Comparison of ENCODE assay signal across 18 cellular contexts in genomic region chr18:72742002-72742401, GRCh38.
DNase-seq lines count a peak whose midpoint lies in the region; ATAC-seq, FAIRE-seq and TF ChIP-seq lines count a peak whose summit lies in the region.
"Had no signal": no experiment of that assay in that cellular context is flagged by ENCODE, and none has a peak within 500 bp of the region (broad histone marks: within the 10 kb centered on the region; RNA-seq: fewer than 3 reads in every experiment).

No MANE protein-coding gene starts in this region.

- no peaks in the 10 kb centered on the region for H3K4me1 ChIP-seq in spleen

- DNase-seq in CD14-positive monocyte (ENCODE audit: low spot score) = no peak
- DNase-seq in HS-5 (ENCODE audit: low read depth) = peak; percentile 5
- DNase-seq in RKO (ENCODE audit: low spot score) = peak; percentile 43
- DNase-seq in glutamatergic neuron = no peak
- no peak for DNase-seq in spleen
- no peak for DNase-seq in SKM-1 treated with dmso at 0.1 percent for 144 hours (lab: John Stamatoyannopoulos, UW; ENCODE audit: unreplicated experiment)
- no peak for DNase-seq in D721Med (ENCODE audit: insufficient read length, low spot score)
- DNase-seq: CD8-positive, alpha-beta memory T cell; H7; MM.1S; NCI-H1105 treated with DMSO at 0.1 percent for 48 hours; NCI-H187; NCI-H2171; NCI-H524 treated with DMSO at 0.1 percent for 48 hours had no signal

- peak; percentile 1 for TF ChIP-seq CTCF in CD14-positive monocyte (IDR thresholded peaks at IDR 0.05)
- TF ChIP-seq CTCF in glutamatergic neuron (IDR thresholded peaks at IDR 0.05; ENCODE audit: partially characterized antibody, unreplicated experiment) = no peak
- TF ChIP-seq CTCF in spleen (IDR thresholded peaks at IDR 0.05 in 8 of 11, conservative IDR thresholded peaks at IDR 0.05 in 3 of 11) = no peak
- no peak for TF ChIP-seq CTCF in D721Med (IDR thresholded peaks at IDR 0.05; ENCODE audit: insufficient read depth, missing control alignments)

- no peak overlapping the region for H3K4me3 Mint-ChIP-seq in CD14-positive monocyte
- H3K4me3 Mint-ChIP-seq in glutamatergic neuron (ENCODE audit: unreplicated experiment) = no peak overlapping the region
- H3K4me3 Mint-ChIP-seq: CD8-positive, alpha-beta memory T cell had no signal

- no peak overlapping the region for H3K27ac Mint-ChIP-seq in CD14-positive monocyte
- peak overlapping the region; percentile 57 for H3K27ac Mint-ChIP-seq in glutamatergic neuron (ENCODE audit: unreplicated experiment)
- H3K27ac Mint-ChIP-seq: CD8-positive, alpha-beta memory T cell had no signal

- TF ChIP-seq POLR2A in spleen (IDR thresholded peaks at IDR 0.05) = no peak

- no peaks in the 10 kb centered on the region for H3K36me3 ChIP-seq in spleen

- no peaks in the 10 kb centered on the region for H3K9me3 ChIP-seq in spleen

- intact Hi-C loops in CD14-positive monocyte (cut with micrococcal nuclease) = no loop called here
- intact Hi-C loops in spleen (cut with DNase I; ENCODE audit: low total_unique reads) = no loop called here

- FAIRE-seq in D721Med (lab: Jason Lieb, UNC) = no peak

- no peak for ATAC-seq in GM21515 (IDR thresholded peaks at IDR 0.05; ENCODE audit: unreplicated experiment)

- H3K9me3 Mint-ChIP-seq in CD14-positive monocyte (peaks cover 0 to 3% (median 0%) of the 10 kb centered on the region in 7 donors), glutamatergic neuron (ENCODE audit: unreplicated experiment) (no peaks in the 10 kb centered on the region)

- no peak overlapping the region for H3K4me3 ChIP-seq in spleen
- H3K4me3 ChIP-seq: SK-N-MC had no signal

- no peak overlapping the region for H3K27ac ChIP-seq in spleen
- H3K27ac ChIP-seq: HL-60, KMS-11, SK-N-MC had no signal

- no peaks in the 10 kb centered on the region for H3K27me3 ChIP-seq in spleen (replicated peaks in 1 of 7)

- WGBS in spleen, 5 donors = 71 to 85% (median 78%) methylated on average over 1 of the region's 1 CpG

- H3K36me3 Mint-ChIP-seq in CD14-positive monocyte = no peaks in the 10 kb centered on the region
- no peaks in the 10 kb centered on the region for H3K36me3 Mint-ChIP-seq in glutamatergic neuron (ENCODE audit: unreplicated experiment)
- H3K36me3 Mint-ChIP-seq: CD8-positive, alpha-beta memory T cell had no signal

- H3K4me1 Mint-ChIP-seq in CD14-positive monocyte (no peaks in the 10 kb centered on the region), glutamatergic neuron (ENCODE audit: low read depth, unreplicated experiment) (no peaks in the 10 kb centered on the region)
- H3K4me1 Mint-ChIP-seq: CD8-positive, alpha-beta memory T cell had no signal

- H3K27me3 Mint-ChIP-seq in CD14-positive monocyte (ENCODE audit: low read depth in 3 of 3) (peaks cover 0 to 3% (median 0%) of the 10 kb centered on the region in 3 donors), glutamatergic neuron (ENCODE audit: unreplicated experiment) (no peaks in the 10 kb centered on the region)
- H3K27me3 Mint-ChIP-seq: CD8-positive, alpha-beta memory T cell had no signal

Comparison
In these comparisons a context has a peak if more than half of its experiments do, and no peak if none do; other contexts are left out.
1. DNase-seq: peak in HS-5 (single experiment) and RKO (single experiment); none in CD14-positive monocyte (single experiment), glutamatergic neuron (single experiment), spleen (single experiment), SKM-1 treated with dmso at 0.1 percent for 144 hours (single experiment) and D721Med (single experiment).